ENCODE assay signal across 18 cellular contexts in the genomic region with DNA sequence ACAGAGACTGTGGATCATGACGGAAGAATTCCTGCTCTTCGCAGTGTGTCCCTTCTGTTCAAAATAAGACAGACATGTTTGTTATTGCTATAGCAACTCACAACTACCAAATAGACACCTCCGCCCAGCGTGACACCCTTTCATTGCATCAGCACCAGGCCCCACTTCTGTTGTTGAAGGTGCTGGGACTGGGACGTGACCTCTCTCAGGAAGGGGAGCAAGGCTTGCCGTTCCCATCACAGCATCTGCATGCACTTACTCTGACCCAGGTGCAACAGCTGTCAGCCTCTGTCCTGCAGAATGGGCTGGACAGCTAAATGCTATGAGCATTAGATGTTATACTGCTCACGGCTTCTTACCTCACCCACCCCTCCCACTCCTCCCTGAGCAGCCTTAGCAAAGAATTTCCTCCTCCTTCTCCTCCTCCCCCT.
DNase-seq lines count a peak whose midpoint lies in the region; ATAC-seq and TF ChIP-seq lines count a peak whose summit lies in the region.
"Had no signal": no experiment of that assay in that cellular context is flagged by ENCODE, and none has a peak within 500 bp of the region (broad histone marks: within the 10 kb centered on the region; RNA-seq: fewer than 3 reads in every experiment).

No MANE protein-coding gene starts in this region.

- no peak overlapping the region for H3K27ac Mint-ChIP-seq in stimulated activated effector memory CD8-positive, alpha-beta T cell treated with anti-CD3 and anti-CD28 coated beads, Interleukin-12 subunit alpha, Interleukin-12 subunit beta, amount 100 ng/mL, for 72 hours
- H3K27ac Mint-ChIP-seq: activated CD8-positive, alpha-beta T cell treated with anti-CD3 and anti-CD28 coated beads, Interleukin-2, amount 10 ng/mL, durations not matched to agents 7 days and 5 days; activated naive CD4-positive, alpha-beta T cell treated with anti-CD3 and anti-CD28 coated beads for 36 hours; activated T-cell treated with anti-CD3 and anti-CD28 coated beads, Interleukin-2, amount 50 U/mL, for 24 hours had no signal

- intact Hi-C loops in heart left ventricle (cut with DNase I) = no loop called here
- intact Hi-C loops in mucosa of descending colon (cut with DNase I, micrococcal nuclease) = no loop called here
- intact Hi-C loops in uterus (cut with DNase I; ENCODE audit: low total_unique reads) = no loop called here

- no peak overlapping the region for H3K4me3 Mint-ChIP-seq in stimulated activated effector memory CD8-positive, alpha-beta T cell treated with anti-CD3 and anti-CD28 coated beads, Interleukin-12 subunit alpha, Interleukin-12 subunit beta, amount 100 ng/mL, for 72 hours
- H3K4me3 Mint-ChIP-seq: activated CD8-positive, alpha-beta T cell treated with anti-CD3 and anti-CD28 coated beads, Interleukin-2, amount 10 ng/mL, durations not matched to agents 7 days and 5 days; activated naive CD4-positive, alpha-beta T cell treated with anti-CD3 and anti-CD28 coated beads for 36 hours; activated T-cell treated with anti-CD3 and anti-CD28 coated beads, Interleukin-2, amount 50 U/mL, for 24 hours had no signal

- TF ChIP-seq CTCF in heart left ventricle (IDR thresholded peaks at IDR 0.05) = no peak
- no peak for TF ChIP-seq CTCF in mucosa of descending colon (IDR thresholded peaks at IDR 0.05)
- TF ChIP-seq CTCF in uterus (IDR thresholded peaks at IDR 0.05) = no peak

- H3K27ac ChIP-seq in heart left ventricle (peak overlapping the region in 3 of 12 donors; percentile 14 to 69 (median 43)), uterus (peak overlapping the region; percentile 28 to 65)
- H3K27ac ChIP-seq: epithelial cell of prostate, gastrocnemius medialis had no signal

- H3K9me3 ChIP-seq in heart left ventricle (no peaks in the 10 kb centered on the region), mucosa of descending colon (no peaks in the 10 kb centered on the region), uterus (no peaks in the 10 kb centered on the region)
- H3K9me3 ChIP-seq: gastrocnemius medialis had no signal

- H3K27me3 ChIP-seq in heart left ventricle (peaks cover 0 to 18% (median 0%) of the 10 kb centered on the region in 9 donors), uterus (no peaks in the 10 kb centered on the region)

- H3K4me1 Mint-ChIP-seq in stimulated activated effector memory CD8-positive, alpha-beta T cell treated with anti-CD3 and anti-CD28 coated beads, Interleukin-12 subunit alpha, Interleukin-12 subunit beta, amount 100 ng/mL, for 72 hours = no peaks in the 10 kb centered on the region

- no peaks in the 10 kb centered on the region for H3K9me3 Mint-ChIP-seq in stimulated activated effector memory CD8-positive, alpha-beta T cell treated with anti-CD3 and anti-CD28 coated beads, Interleukin-12 subunit alpha, Interleukin-12 subunit beta, amount 100 ng/mL, for 72 hours
- H3K9me3 Mint-ChIP-seq: activated naive CD4-positive, alpha-beta T cell treated with anti-CD3 and anti-CD28 coated beads for 36 hours; activated T-cell treated with anti-CD3 and anti-CD28 coated beads, Interleukin-2, amount 50 U/mL, for 24 hours had no signal

- H3K36me3 ChIP-seq in heart left ventricle = no peaks in the 10 kb centered on the region
- no peaks in the 10 kb centered on the region for H3K36me3 ChIP-seq in mucosa of descending colon (ENCODE audit: low read depth)
- no peaks in the 10 kb centered on the region for H3K36me3 ChIP-seq in uterus
- H3K36me3 ChIP-seq: gastrocnemius medialis had no signal

- WGBS in heart left ventricle, 4 donors = 35 to 46% (median 41%) methylated on average over 6 to 7 of the region's 7 CpGs

- H3K4me1 ChIP-seq in heart left ventricle (peaks cover 0 to 17% (median 0%) of the 10 kb centered on the region in 12 donors), mucosa of descending colon (ENCODE audit: low read depth) (peaks cover 4% of the 10 kb centered on the region), uterus (no peaks in the 10 kb centered on the region)
- H3K4me1 ChIP-seq: gastrocnemius medialis had no signal

- TF ChIP-seq POLR2A in heart left ventricle (IDR thresholded peaks at IDR 0.05) = no peak
- TF ChIP-seq POLR2A in uterus (IDR thresholded peaks at IDR 0.05) = no peak

- DNase-seq in RPMI8226 = peak; percentile 37
- peak in 2 of 5 donors; percentile 45 to 65 for DNase-seq in heart left ventricle
- peak in 2 of 3 donors; percentile 44 to 47 for DNase-seq in mucosa of descending colon
- peak; percentile 60 to 80 for DNase-seq in uterus
- no peak for DNase-seq in NCI-H1048 (lab: John Stamatoyannopoulos, UW)
- no peak for DNase-seq in stimulated activated effector memory CD8-positive, alpha-beta T cell treated with anti-CD3 and anti-CD28 coated beads, Interleukin-12 subunit alpha, Interleukin-12 subunit beta, amount 100 ng/mL, for 72 hours (ENCODE audit: low spot score in 2 of 2)
- DNase-seq: activated CD4-positive, CD25-positive, alpha-beta regulatory T cell treated with anti-CD3 and anti-CD28 coated beads, Interleukin-2, amount 50 U/mL, for 72 hours; activated CD8-positive, alpha-beta T cell treated with anti-CD3 and anti-CD28 coated beads, Interleukin-2, amount 10 ng/mL, durations not matched to agents 7 days and 5 days; activated naive CD4-positive, alpha-beta T cell treated with anti-CD3 and anti-CD28 coated beads for 36 hours; activated T-cell treated with anti-CD3 and anti-CD28 coated beads, Interleukin-2, amount 50 U/mL, for 24 hours; gastrocnemius medialis; kidney glomerular epithelial cell; NCI-H1105; NCI-H2107; NCI-H526; SHP77 had no signal

- ATAC-seq in heart left ventricle (peak; percentile 32 to 78 (median 70)), mucosa of descending colon (peak; percentile 89), GM21526 (IDR thresholded peaks at IDR 0.05; ENCODE audit: low FRiP score, unreplicated experiment) (no peak)
- ATAC-seq in stimulated activated effector memory CD8-positive, alpha-beta T cell treated with anti-CD3 and anti-CD28 coated beads, Interleukin-12 subunit alpha, Interleukin-12 subunit beta, amount 100 ng/mL, for 72 hours = no peak
- ATAC-seq: activated CD8-positive, alpha-beta T cell treated with anti-CD3 and anti-CD28 coated beads, Interleukin-2, amount 10 ng/mL, durations not matched to agents 7 days and 5 days; gastrocnemius medialis had no signal

- H3K4me3 ChIP-seq in heart left ventricle = no peak overlapping the region
- no peak overlapping the region for H3K4me3 ChIP-seq in mucosa of descending colon
- H3K4me3 ChIP-seq in uterus = no peak overlapping the region
- H3K4me3 ChIP-seq: gastrocnemius medialis had no signal

- no peaks in the 10 kb centered on the region for H3K36me3 Mint-ChIP-seq in stimulated activated effector memory CD8-positive, alpha-beta T cell treated with anti-CD3 and anti-CD28 coated beads, Interleukin-12 subunit alpha, Interleukin-12 subunit beta, amount 100 ng/mL, for 72 hours

Comparison
In these comparisons a context has a peak if more than half of its experiments do, and no peak if none do; other contexts are left out.
1. DNase-seq: peak in RPMI8226 (single experiment), mucosa of descending colon (2 of 3) and uterus (2 of 2); none in NCI-H1048 (single experiment) and stimulated activated effector memory CD8-positive, alpha-beta T cell treated with anti-CD3 and anti-CD28 coated beads, Interleukin-12 subunit alpha, Interleukin-12 subunit beta, amount 100 ng/mL, for 72 hours (0 of 2).
2. ATAC-seq: peak in heart left ventricle (4 of 4) and mucosa of descending colon (single experiment); none in stimulated activated effector memory CD8-positive, alpha-beta T cell treated with anti-CD3 and anti-CD28 coated beads, Interleukin-12 subunit alpha, Interleukin-12 subunit beta, amount 100 ng/mL, for 72 hours (single experiment) and GM21526 (single experiment).